8 cellular contexts compared by ENCODE assay signal in the genomic region with DNA sequence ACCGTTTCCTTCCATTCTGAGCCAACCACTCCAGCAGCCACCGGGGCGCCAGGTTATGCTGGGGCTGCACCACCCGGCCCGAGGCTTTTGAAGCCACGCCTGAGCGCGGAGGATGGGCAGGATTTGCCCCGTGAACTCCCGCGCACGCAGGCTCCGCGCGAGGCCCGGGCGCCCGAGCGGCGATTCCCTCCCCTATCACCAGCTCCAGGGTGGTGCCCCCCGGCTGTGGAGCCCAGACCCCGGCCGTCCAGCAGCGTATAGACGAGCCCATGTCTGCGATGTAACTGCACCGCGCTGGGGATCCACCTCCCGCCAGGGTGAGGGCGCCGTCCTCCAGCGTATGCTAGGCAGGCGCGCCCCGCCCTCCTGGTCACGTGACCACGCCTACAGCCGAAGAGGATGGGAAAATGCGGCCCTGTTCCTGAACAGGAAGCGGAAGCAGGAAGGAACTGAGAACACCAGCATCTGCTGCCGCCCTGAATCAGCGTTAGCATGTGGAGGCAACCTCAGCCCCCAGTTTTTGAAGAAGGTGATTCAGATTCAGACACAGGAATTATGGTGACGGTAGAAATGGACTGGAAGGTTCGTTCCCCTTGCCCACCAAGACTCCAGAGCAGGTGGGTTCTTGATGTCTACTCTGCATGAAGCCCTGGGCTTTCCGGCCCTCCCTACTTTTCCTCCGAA. TPM values are rescaled to one million over a fixed set of nuclear protein-coding genes. Genes with fewer than 3 reads are reported as not detected.
DNase-seq lines count a peak whose midpoint lies in the region; ATAC-seq and TF ChIP-seq lines count a peak whose summit lies in the region.

No MANE protein-coding gene starts in this region.

- intact Hi-C loops in testis (cut with DNase I; ENCODE audit: low total_unique reads) = no loop called here

- H3K27me3 Mint-ChIP-seq in activated naive CD4-positive, alpha-beta T cell treated with anti-CD3 and anti-CD28 coated beads, Interleukin-2, amount 10 ng/mL, durations not matched to agents 7 days and 5 days = no peaks in the 10 kb centered on the region

- DNase-seq in GM03348 (ENCODE audit: low spot score) = peak; percentile 96
- peak; percentile 93 to 98 for DNase-seq in HAP-1 (ENCODE audit: low spot score in 2 of 2)
- DNase-seq in MG63 = peak; percentile 97
- DNase-seq in SJSA1 (ENCODE audit: low read depth in 1 of 2, low spot score in 2 of 2) = peak; percentile 90 to 95
- DNase-seq in activated naive CD4-positive, alpha-beta T cell treated with anti-CD3 and anti-CD28 coated beads, Interleukin-2, amount 10 ng/mL, durations not matched to agents 7 days and 5 days = peak; percentile 94
- DNase-seq in globus pallidus (ENCODE audit: low spot score) = peak; percentile 91
- peak; percentile 97 for DNase-seq in omental fat pad (ENCODE audit: low spot score)
- peak; percentile 98 for DNase-seq in testis

- H3K36me3 ChIP-seq in HAP-1 (replicated peaks) (peaks cover 18% of the 10 kb centered on the region), MG63 (peaks cover 26% of the 10 kb centered on the region), SJSA1 (peaks cover 30% of the 10 kb centered on the region), testis (ENCODE audit: low read depth, missing control alignments) (no peaks in the 10 kb centered on the region)

- no peak for TF ChIP-seq POLR2A in testis (IDR thresholded peaks at IDR 0.05)

- peak overlapping the region; percentile 87 for H3K4me3 Mint-ChIP-seq in activated naive CD4-positive, alpha-beta T cell treated with anti-CD3 and anti-CD28 coated beads, Interleukin-2, amount 10 ng/mL, durations not matched to agents 7 days and 5 days

- H3K9me3 ChIP-seq in HAP-1 (peaks cover 3% of the 10 kb centered on the region; the same call in 1 of the 2 replicates), MG63 (no peaks in the 10 kb centered on the region), SJSA1 (replicated peaks) (0 out of 2 replicates have a peak, but pooled peaks cover 3% of the 10 kb centered on the region), testis (no peaks in the 10 kb centered on the region)

- ATAC-seq in omental fat pad (ENCODE audit: low FRiP score) = peak; percentile 96

- H3K4me1 ChIP-seq in HAP-1 = peaks cover 10% of the 10 kb centered on the region
- peaks cover 19% of the 10 kb centered on the region for H3K4me1 ChIP-seq in SJSA1 (replicated peaks)
- peaks cover 4% of the 10 kb centered on the region for H3K4me1 ChIP-seq in testis

- H3K27ac Mint-ChIP-seq in activated naive CD4-positive, alpha-beta T cell treated with anti-CD3 and anti-CD28 coated beads, Interleukin-2, amount 10 ng/mL, durations not matched to agents 7 days and 5 days = peak overlapping the region; percentile 92

- in situ Hi-C loops in HAP-1 (cut with MboI; ENCODE audit: low sequenced_read_pairs) = no loop called here

- no peaks in the 10 kb centered on the region for H3K9me3 Mint-ChIP-seq in activated naive CD4-positive, alpha-beta T cell treated with anti-CD3 and anti-CD28 coated beads, Interleukin-2, amount 10 ng/mL, durations not matched to agents 7 days and 5 days

- H3K4me1 Mint-ChIP-seq in activated naive CD4-positive, alpha-beta T cell treated with anti-CD3 and anti-CD28 coated beads, Interleukin-2, amount 10 ng/mL, durations not matched to agents 7 days and 5 days = peaks cover 66% of the 10 kb centered on the region

- TF ChIP-seq CTCF in omental fat pad (IDR thresholded peaks at IDR 0.05) (no peak), testis (IDR thresholded peaks at IDR 0.05) (peak; percentile 16 to 36 (median 19))

- H3K36me3 Mint-ChIP-seq in activated naive CD4-positive, alpha-beta T cell treated with anti-CD3 and anti-CD28 coated beads, Interleukin-2, amount 10 ng/mL, durations not matched to agents 7 days and 5 days = peaks cover 39% of the 10 kb centered on the region

- CTCF ChIA-PET in activated naive CD4-positive, alpha-beta T cell treated with anti-CD3 and anti-CD28 coated beads, Interleukin-2, amount 10 ng/mL, durations not matched to agents 7 days and 5 days (lab: Charles Lee) = interaction anchor here (0.9 to 1.4 kb wide), 5 partner anchors 9 to 148 kb away, joined by 3 to 5 read pairs (median 4); no protein-coding TSS in a partner anchor

- H3K27me3 ChIP-seq in HAP-1 (ENCODE audit: low read depth) (no peaks in the 10 kb centered on the region), MG63 (no peaks in the 10 kb centered on the region), SJSA1 (replicated peaks) (no peaks in the 10 kb centered on the region), testis (no peaks in the 10 kb centered on the region)

- H3K4me3 ChIP-seq in HAP-1 (peak overlapping the region; percentile 51), MG63 (peak overlapping the region; percentile 63), SJSA1 (peak overlapping the region; percentile 49), testis (peak overlapping the region; percentile 74 to 77)

- peak overlapping the region; percentile 27 for H3K27ac ChIP-seq in SJSA1
- peak overlapping the region; percentile 70 to 80 for H3K27ac ChIP-seq in testis

- WGBS in testis, 2 donors = 4 to 17% methylated on average over 7 to 46 of the region's 46 CpGs

RNA-seq across cellular contexts. Expression of a gene that starts 46.0 kb away (rescaled TPM):
- 33.1 and 65.5 TPM in 2 replicates for total RNA-seq in MG63 (2014; rRNA removed; shearing (Covaris generic); ENCODE audit: low replicate concordance)
- 31.4 and 39.9 TPM in 2 replicates for total RNA-seq in SJSA1 (2014; rRNA removed; shearing (Covaris generic))
- total RNA-seq in omental fat pad = 10 to 100 TPM; 48.3 to 88.3 (median 61.1) TPM
- total RNA-seq in testis = 10 to 100 TPM; 46.5 to 48.1 TPM
- polyA plus RNA-seq in testis (ENCODE audit: insufficient read depth, low read depth, low replicate concordance) = 25.3 TPM

Comparison
In these comparisons a context has a peak if more than half of its experiments do, and no peak if none do; other contexts are left out.
1. Peak in every context shown above with its lines: DNase-seq, ATAC-seq, H3K4me3 ChIP-seq and H3K27ac ChIP-seq.
2. CTCF ChIP-seq: peak in testis (3 of 3); none in omental fat pad (0 of 3).